ENCODE assay signal across 16 cellular contexts in genomic region chr15:67180035-67180434, GRCh38.
DNase-seq lines count a peak whose midpoint lies in the region; ATAC-seq, FAIRE-seq and TF ChIP-seq lines count a peak whose summit lies in the region.
"Had no signal": no experiment of that assay in that cellular context is flagged by ENCODE, and none has a peak within 500 bp of the region (broad histone marks: within the 10 kb centered on the region; RNA-seq: fewer than 3 reads in every experiment).

No MANE protein-coding gene starts in this region.

- H4K20me1 ChIP-seq in GM12878 (ENCODE audit: control insufficient read depth, insufficient read depth) (no peaks in the 10 kb centered on the region), osteoblast (ENCODE audit: insufficient read depth, low read length) (no peaks in the 10 kb centered on the region)

- DNase-seq in AG04450 (ENCODE audit: low read depth, low spot score): no peak
- no peak for DNase-seq in CD4-positive, CD25-positive, alpha-beta regulatory T cell
- DNase-seq in GM12878 (ENCODE audit: low read depth, low spot score): no peak
- DNase-seq in osteoblast (ENCODE audit: insufficient read length, low spot score, missing footprints): no peak
- no peak for DNase-seq in GM19239 (ENCODE audit: insufficient read length, low spot score)
- no peak for DNase-seq in ecto neural progenitor cell (ENCODE audit: low spot score)
- DNase-seq in NCI-H1694 treated with DMSO at 0.1 percent for 48 hours (lab: John Stamatoyannopoulos, UW): no peak
- DNase-seq: DND-41; mesendoderm; NCI-H2081; NCI-H510A treated with DMSO at 0.1 percent for 48 hours; stimulated activated CD4-positive, alpha-beta T cell treated with anti-CD3 and anti-CD28 coated beads, Interleukin-2, amount 100 ng/mL, for 48 hours had no signal

- H3K79me2 ChIP-seq in GM12878 (ENCODE audit: control insufficient read depth, insufficient read depth, low read length) (no peaks in the 10 kb centered on the region), osteoblast (ENCODE audit: insufficient read depth, low read length) (peaks cover 64% of the 10 kb centered on the region)

- peaks cover 65% of the 10 kb centered on the region for H3K36me3 ChIP-seq in CD4-positive, CD25-positive, alpha-beta regulatory T cell (ENCODE audit: control insufficient read depth, insufficient read depth, low read length)
- H3K36me3 ChIP-seq in GM12878 (ENCODE audit: control insufficient read depth in 2 of 2, insufficient read depth in 2 of 2, low read length in 1 of 2): peaks cover 26 to 34% of the 10 kb centered on the region in 2 experiments
- H3K36me3 ChIP-seq in osteoblast (ENCODE audit: insufficient read depth, low read length): peaks cover 85% of the 10 kb centered on the region

- POLR2A ChIA-PET in AG04450 (lab: Yijun Ruan, JAX): no interaction called here
- POLR2A ChIA-PET in GM12878 (lab: Charles Lee): no interaction called here

- intact Hi-C loops in GM12878 (cut with micrococcal nuclease; ENCODE audit: unreplicated experiment): no loop called here

- no TSS peak for BruUV-seq in GM12878 (replicated peaks; lab: Mats Ljungman, UMichigan)

- TF ChIP-seq CTCF in AG04450 (IDR thresholded peaks at IDR 0.05; ENCODE audit: low read depth, low read length) (no peak), GM12878 (IDR thresholded peaks at IDR 0.05 in 2 of 3, conservative IDR thresholded peaks at IDR 0.05 in 1 of 3; ENCODE audit: control insufficient read depth in 2 of 3, extremely low read depth in 1 of 3, insufficient read depth in 1 of 3, low read depth in 3 of 3, low read length in 3 of 3) (no peak), osteoblast (IDR thresholded peaks at IDR 0.05; ENCODE audit: extremely low read depth, low read depth, low read length) (no peak)

- CTCF ChIA-PET in AG04450 (lab: Charles Lee): no interaction called here
- CTCF ChIA-PET in GM12878 (lab: Yijun Ruan, JAX): interaction anchor here (1.5 kb wide), 1 partner anchor 233 kb away, joined by 3 read pairs; no protein-coding TSS in a partner anchor

- H2AFZ ChIP-seq in GM12878 (ENCODE audit: control insufficient read depth, low read depth, low read length): no peak overlapping the region
- H2AFZ ChIP-seq in osteoblast (ENCODE audit: low read length): no peak overlapping the region

- no peaks in the 10 kb centered on the region; the same call in 1 of the 2 replicates for H3K9me3 ChIP-seq in AG04450 (ENCODE audit: control insufficient read depth, insufficient read depth, low read length)
- H3K9me3 ChIP-seq in CD4-positive, CD25-positive, alpha-beta regulatory T cell (ENCODE audit: control insufficient read depth in 2 of 2, low read length in 2 of 2): no peaks in the 10 kb centered on the region
- H3K9me3 ChIP-seq in GM12878 (replicated peaks; ENCODE audit: control insufficient read depth, insufficient read depth, low read length): no peaks in the 10 kb centered on the region
- H3K9me3 ChIP-seq in osteoblast (ENCODE audit: low read depth, low read length): no peaks in the 10 kb centered on the region
- H3K9me3 ChIP-seq: neutrophil had no signal

- no peak overlapping the region for H3K4me2 ChIP-seq in GM12878 (ENCODE audit: control insufficient read depth, insufficient read depth)
- H3K4me2 ChIP-seq in osteoblast (ENCODE audit: insufficient read depth, low read length): no peak overlapping the region

- H3K27me3 ChIP-seq in AG04450 (ENCODE audit: control insufficient read depth, insufficient read depth, low read length) (no peaks in the 10 kb centered on the region), GM12878 (replicated peaks in 1 of 2; ENCODE audit: control insufficient read depth in 2 of 2, insufficient read depth in 2 of 2, low read length in 1 of 2) (no peaks in the 10 kb centered on the region), osteoblast (ENCODE audit: insufficient read depth, low read length) (no peaks in the 10 kb centered on the region)
- no peaks in the 10 kb centered on the region for H3K27me3 ChIP-seq in CD4-positive, CD25-positive, alpha-beta regulatory T cell (ENCODE audit: control insufficient read depth, insufficient read depth, low read length)
- H3K27me3 ChIP-seq: neutrophil had no signal

- H3K9me3 Mint-ChIP-seq in CD4-positive, CD25-positive, alpha-beta regulatory T cell: no peaks in the 10 kb centered on the region
- H3K9me3 Mint-ChIP-seq: activated T-helper 2 cell treated with anti-CD3 and anti-CD28 coated beads, Interferon-gamma antibody, Interleukin-2, Interleukin-4, amounts not matched to agents 10 μg/mL and 5 μg/mL and 100 μg/mL, durations not matched to agents 14 hours and 24 hours and 36 hours; dendritic cell treated with granulocyte-macrophage colony-stimulating factor and Interleukin-4, amounts not matched to agents 40 ng/mL and 50 ng/mL, for 4 days had no signal

- peaks cover 5 to 17% (median 11%) of the 10 kb centered on the region in 4 donors for H3K4me1 Mint-ChIP-seq in CD4-positive, CD25-positive, alpha-beta regulatory T cell

- WGBS in GM12878 (ENCODE audit: insufficient coverage, insufficient replicate concordance, low lambda C conversion rate, missing lambda C conversion rate): 98% methylated on average over 11 of the region's 11 CpGs

- RAD21 ChIA-PET in GM12878 (lab: Charles Lee; ENCODE audit: unreplicated experiment): no interaction called here

- peak overlapping the region; percentile 98 for H3K27ac ChIP-seq in AG04450 (ENCODE audit: low read depth, low read length)
- no peak overlapping the region for H3K27ac ChIP-seq in CD4-positive, CD25-positive, alpha-beta regulatory T cell (ENCODE audit: insufficient read depth, low read length, poor library complexity, severe bottlenecking)
- H3K27ac ChIP-seq in GM12878 (ENCODE audit: control insufficient read depth, insufficient read depth): no peak overlapping the region
- H3K27ac ChIP-seq in osteoblast (ENCODE audit: low read depth, low read length): peak overlapping the region; percentile 99
- H3K27ac ChIP-seq: C4-2B, neutrophil had no signal

- H3K4me3 ChIP-seq in AG04450 (ENCODE audit: low read depth, low read length) (no peak overlapping the region), GM12878 (no peak overlapping the region), osteoblast (ENCODE audit: insufficient read depth, low read length) (no peak overlapping the region)
- H3K4me3 ChIP-seq in CD4-positive, CD25-positive, alpha-beta regulatory T cell (ENCODE audit: low read depth, low read length): no peak overlapping the region

- peak; percentile 36; the same call in 1 of the 2 replicates for TF ChIP-seq POLR2A in GM12878 (IDR thresholded peaks at IDR 0.05; ENCODE audit: low read depth, low read length)

- SMC1A ChIA-PET in GM12878 (lab: Charles Lee; ENCODE audit: uncharacterized antibody, unreplicated experiment): no interaction called here

- H3K4me3 Mint-ChIP-seq in CD4-positive, CD25-positive, alpha-beta regulatory T cell: no peak overlapping the region
- H3K4me3 Mint-ChIP-seq: dendritic cell treated with granulocyte-macrophage colony-stimulating factor and Interleukin-4, amounts not matched to agents 40 ng/mL and 50 ng/mL, for 4 days had no signal

- TF ChIP-seq EP300 in GM12878 (IDR thresholded peaks at IDR 0.05; ENCODE audit: borderline replicate concordance in 1 of 2, control insufficient read depth in 1 of 2, low read depth in 2 of 2, low read length in 2 of 2): no peak

- no peak overlapping the region for H3K9ac ChIP-seq in GM12878 (ENCODE audit: control insufficient read depth, insufficient read depth, low read length)

- H3K36me3 Mint-ChIP-seq in CD4-positive, CD25-positive, alpha-beta regulatory T cell: peaks cover 26% of the 10 kb centered on the region

- FAIRE-seq in GM12878 (lab: Jason Lieb, UNC) (no peak), GM19239 (lab: Jason Lieb, UNC) (no peak)

- no peak for TF ChIP-seq RAD21 in GM12878 (IDR thresholded peaks at IDR 0.05; ENCODE audit: insufficient read depth, low read depth, low read length)

- in situ Hi-C loops in GM12878 (cut with MboI): no loop called here

- H3K27ac Mint-ChIP-seq in CD4-positive, CD25-positive, alpha-beta regulatory T cell: peak overlapping the region in 2 of 3 donors; percentile 56 to 82
- H3K27ac Mint-ChIP-seq: activated T-helper 2 cell treated with anti-CD3 and anti-CD28 coated beads, Interferon-gamma antibody, Interleukin-2, Interleukin-4, amounts not matched to agents 10 μg/mL and 5 μg/mL and 100 μg/mL, durations not matched to agents 14 hours and 24 hours and 36 hours; dendritic cell treated with granulocyte-macrophage colony-stimulating factor and Interleukin-4, amounts not matched to agents 40 ng/mL and 50 ng/mL, for 4 days had no signal

- peaks cover 9% of the 10 kb centered on the region for H3K4me1 ChIP-seq in CD4-positive, CD25-positive, alpha-beta regulatory T cell (ENCODE audit: control insufficient read depth, insufficient read depth, low read length, poor library complexity, severe bottlenecking)
- H3K4me1 ChIP-seq in GM12878 (ENCODE audit: control insufficient read depth, insufficient read depth, low read length) (peaks cover 7% of the 10 kb centered on the region), osteoblast (ENCODE audit: insufficient read depth, low read length) (peaks cover 66% of the 10 kb centered on the region)

- H3K27me3 Mint-ChIP-seq in CD4-positive, CD25-positive, alpha-beta regulatory T cell: no peaks in the 10 kb centered on the region
- H3K27me3 Mint-ChIP-seq: dendritic cell treated with granulocyte-macrophage colony-stimulating factor and Interleukin-4, amounts not matched to agents 40 ng/mL and 50 ng/mL, for 4 days had no signal

- ATAC-seq in CD4-positive, CD25-positive, alpha-beta regulatory T cell (ENCODE audit: low read depth in 2 of 2): no peak
- no peak for ATAC-seq in GM12878

TF ChIP-seq in GM12878, 131 proteins besides CTCF, POLR2A, EP300 and RAD21 (continues in another document):
- no peak for TF ChIP-seq NR2C2 (IDR thresholded peaks at IDR 0.05; ENCODE audit: borderline replicate concordance, control insufficient read depth, insufficient read length, low read depth)
- no peak for TF ChIP-seq E2F4 (IDR thresholded peaks at IDR 0.05; ENCODE audit: low read depth, low read length)
- TF ChIP-seq USF2 (IDR thresholded peaks at IDR 0.05; ENCODE audit: borderline replicate concordance, low read depth, low read length): no peak

Comparison
In these comparisons a context has a peak if more than half of its experiments do, and no peak if none do; other contexts are left out.
1. H3K27ac ChIP-seq: peak in AG04450 (single experiment) and osteoblast (single experiment); none in CD4-positive, CD25-positive, alpha-beta regulatory T cell (single experiment) and GM12878 (single experiment).